Comparison of ENCODE assay signal across 1 cellular context in genomic region chr3:11642455-11643162, GRCh38.
TF ChIP-seq lines count a peak whose summit lies in the region.

No MANE protein-coding gene starts in this region.

TF ChIP-seq in HepG2, 621 proteins besides CTCF, POLR2A, EP300 and RAD21 (continued from another document and continues in another):
- TF ChIP-seq STAT6 (CRISPR knock-in tag; IDR thresholded peaks at IDR 0.05; ENCODE audit: borderline replicate concordance) (0 out of 2 replicates have a peak, but pooled peaks have one; percentile 44), BATF2 (CRISPR knock-in tag; IDR thresholded peaks at IDR 0.05) (no peak), ZNF792 (CRISPR knock-in tag; IDR thresholded peaks at IDR 0.05) (0 out of 2 replicates have a peak, but pooled peaks have one; percentile 48), ZNF816 (CRISPR knock-in tag; IDR thresholded peaks at IDR 0.05; ENCODE audit: borderline replicate concordance) (no peak), KDM5B (CRISPR knock-in tag; IDR thresholded peaks at IDR 0.05; ENCODE audit: borderline replicate concordance) (peak; percentile 91), ZNF691 (CRISPR knock-in tag; IDR thresholded peaks at IDR 0.05; ENCODE audit: borderline replicate concordance, low read depth) (peak; percentile 57; the same call in 1 of the 2 replicates), TARDBP (CRISPR knock-in tag; IDR thresholded peaks at IDR 0.05) (peak; percentile 24; the same call in 1 of the 2 replicates), SOX6 (IDR thresholded peaks at IDR 0.05) (no peak), SOX6 (CRISPR knock-in tag; IDR thresholded peaks at IDR 0.05) (peak; percentile 77; the same call in 1 of the 2 replicates), CBX2 (IDR thresholded peaks at IDR 0.05; ENCODE audit: low read depth, low read length) (no peak), CBX2 (CRISPR knock-in tag; IDR thresholded peaks at IDR 0.05; ENCODE audit: low read depth) (no peak), CBX5 (CRISPR knock-in tag; IDR thresholded peaks at IDR 0.05; ENCODE audit: borderline replicate concordance) (0 out of 2 replicates have a peak, but pooled peaks have one; percentile 25), ZKSCAN5 (CRISPR knock-in tag; IDR thresholded peaks at IDR 0.05) (no peak), CBFB (CRISPR knock-in tag; IDR thresholded peaks at IDR 0.05) (no peak), ZBTB40 (IDR thresholded peaks at IDR 0.05) (no peak), ZBTB40 (CRISPR knock-in tag; IDR thresholded peaks at IDR 0.05) (peak; percentile 64; the same call in 1 of the 2 replicates), NR2C2 (CRISPR knock-in tag; IDR thresholded peaks at IDR 0.05; ENCODE audit: borderline replicate concordance) (0 out of 2 replicates have a peak, but pooled peaks have one; percentile 22)
- TF ChIP-seq, protein P1, sequence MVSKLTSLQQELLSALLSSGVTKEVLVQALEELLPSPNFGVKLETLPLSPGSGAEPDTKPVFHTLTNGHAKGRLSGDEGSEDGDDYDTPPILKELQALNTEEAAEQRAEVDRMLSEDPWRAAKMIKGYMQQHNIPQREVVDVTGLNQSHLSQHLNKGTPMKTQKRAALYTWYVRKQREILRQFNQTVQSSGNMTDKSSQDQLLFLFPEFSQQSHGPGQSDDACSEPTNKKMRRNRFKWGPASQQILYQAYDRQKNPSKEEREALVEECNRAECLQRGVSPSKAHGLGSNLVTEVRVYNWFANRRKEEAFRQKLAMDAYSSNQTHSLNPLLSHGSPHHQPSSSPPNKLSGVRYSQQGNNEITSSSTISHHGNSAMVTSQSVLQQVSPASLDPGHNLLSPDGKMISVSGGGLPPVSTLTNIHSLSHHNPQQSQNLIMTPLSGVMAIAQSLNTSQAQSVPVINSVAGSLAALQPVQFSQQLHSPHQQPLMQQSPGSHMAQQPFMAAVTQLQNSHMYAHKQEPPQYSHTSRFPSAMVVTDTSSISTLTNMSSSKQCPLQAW (CRISPR knock-in tag; IDR thresholded peaks at IDR 0.05), result peak; percentile 43; the same call in 1 of the 2 replicates
- TF ChIP-seq, protein P2, sequence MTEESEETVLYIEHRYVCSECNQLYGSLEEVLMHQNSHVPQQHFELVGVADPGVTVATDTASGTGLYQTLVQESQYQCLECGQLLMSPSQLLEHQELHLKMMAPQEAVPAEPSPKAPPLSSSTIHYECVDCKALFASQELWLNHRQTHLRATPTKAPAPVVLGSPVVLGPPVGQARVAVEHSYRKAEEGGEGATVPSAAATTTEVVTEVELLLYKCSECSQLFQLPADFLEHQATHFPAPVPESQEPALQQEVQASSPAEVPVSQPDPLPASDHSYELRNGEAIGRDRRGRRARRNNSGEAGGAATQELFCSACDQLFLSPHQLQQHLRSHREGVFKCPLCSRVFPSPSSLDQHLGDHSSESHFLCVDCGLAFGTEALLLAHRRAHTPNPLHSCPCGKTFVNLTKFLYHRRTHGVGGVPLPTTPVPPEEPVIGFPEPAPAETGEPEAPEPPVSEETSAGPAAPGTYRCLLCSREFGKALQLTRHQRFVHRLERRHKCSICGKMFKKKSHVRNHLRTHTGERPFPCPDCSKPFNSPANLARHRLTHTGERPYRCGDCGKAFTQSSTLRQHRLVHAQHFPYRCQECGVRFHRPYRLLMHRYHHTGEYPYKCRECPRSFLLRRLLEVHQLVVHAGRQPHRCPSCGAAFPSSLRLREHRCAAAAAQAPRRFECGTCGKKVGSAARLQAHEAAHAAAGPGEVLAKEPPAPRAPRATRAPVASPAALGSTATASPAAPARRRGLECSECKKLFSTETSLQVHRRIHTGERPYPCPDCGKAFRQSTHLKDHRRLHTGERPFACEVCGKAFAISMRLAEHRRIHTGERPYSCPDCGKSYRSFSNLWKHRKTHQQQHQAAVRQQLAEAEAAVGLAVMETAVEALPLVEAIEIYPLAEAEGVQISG (CRISPR knock-in tag; IDR thresholded peaks at IDR 0.05), result peak; percentile 54; the same call in 1 of the 2 replicates
- TF ChIP-seq, protein P3, sequence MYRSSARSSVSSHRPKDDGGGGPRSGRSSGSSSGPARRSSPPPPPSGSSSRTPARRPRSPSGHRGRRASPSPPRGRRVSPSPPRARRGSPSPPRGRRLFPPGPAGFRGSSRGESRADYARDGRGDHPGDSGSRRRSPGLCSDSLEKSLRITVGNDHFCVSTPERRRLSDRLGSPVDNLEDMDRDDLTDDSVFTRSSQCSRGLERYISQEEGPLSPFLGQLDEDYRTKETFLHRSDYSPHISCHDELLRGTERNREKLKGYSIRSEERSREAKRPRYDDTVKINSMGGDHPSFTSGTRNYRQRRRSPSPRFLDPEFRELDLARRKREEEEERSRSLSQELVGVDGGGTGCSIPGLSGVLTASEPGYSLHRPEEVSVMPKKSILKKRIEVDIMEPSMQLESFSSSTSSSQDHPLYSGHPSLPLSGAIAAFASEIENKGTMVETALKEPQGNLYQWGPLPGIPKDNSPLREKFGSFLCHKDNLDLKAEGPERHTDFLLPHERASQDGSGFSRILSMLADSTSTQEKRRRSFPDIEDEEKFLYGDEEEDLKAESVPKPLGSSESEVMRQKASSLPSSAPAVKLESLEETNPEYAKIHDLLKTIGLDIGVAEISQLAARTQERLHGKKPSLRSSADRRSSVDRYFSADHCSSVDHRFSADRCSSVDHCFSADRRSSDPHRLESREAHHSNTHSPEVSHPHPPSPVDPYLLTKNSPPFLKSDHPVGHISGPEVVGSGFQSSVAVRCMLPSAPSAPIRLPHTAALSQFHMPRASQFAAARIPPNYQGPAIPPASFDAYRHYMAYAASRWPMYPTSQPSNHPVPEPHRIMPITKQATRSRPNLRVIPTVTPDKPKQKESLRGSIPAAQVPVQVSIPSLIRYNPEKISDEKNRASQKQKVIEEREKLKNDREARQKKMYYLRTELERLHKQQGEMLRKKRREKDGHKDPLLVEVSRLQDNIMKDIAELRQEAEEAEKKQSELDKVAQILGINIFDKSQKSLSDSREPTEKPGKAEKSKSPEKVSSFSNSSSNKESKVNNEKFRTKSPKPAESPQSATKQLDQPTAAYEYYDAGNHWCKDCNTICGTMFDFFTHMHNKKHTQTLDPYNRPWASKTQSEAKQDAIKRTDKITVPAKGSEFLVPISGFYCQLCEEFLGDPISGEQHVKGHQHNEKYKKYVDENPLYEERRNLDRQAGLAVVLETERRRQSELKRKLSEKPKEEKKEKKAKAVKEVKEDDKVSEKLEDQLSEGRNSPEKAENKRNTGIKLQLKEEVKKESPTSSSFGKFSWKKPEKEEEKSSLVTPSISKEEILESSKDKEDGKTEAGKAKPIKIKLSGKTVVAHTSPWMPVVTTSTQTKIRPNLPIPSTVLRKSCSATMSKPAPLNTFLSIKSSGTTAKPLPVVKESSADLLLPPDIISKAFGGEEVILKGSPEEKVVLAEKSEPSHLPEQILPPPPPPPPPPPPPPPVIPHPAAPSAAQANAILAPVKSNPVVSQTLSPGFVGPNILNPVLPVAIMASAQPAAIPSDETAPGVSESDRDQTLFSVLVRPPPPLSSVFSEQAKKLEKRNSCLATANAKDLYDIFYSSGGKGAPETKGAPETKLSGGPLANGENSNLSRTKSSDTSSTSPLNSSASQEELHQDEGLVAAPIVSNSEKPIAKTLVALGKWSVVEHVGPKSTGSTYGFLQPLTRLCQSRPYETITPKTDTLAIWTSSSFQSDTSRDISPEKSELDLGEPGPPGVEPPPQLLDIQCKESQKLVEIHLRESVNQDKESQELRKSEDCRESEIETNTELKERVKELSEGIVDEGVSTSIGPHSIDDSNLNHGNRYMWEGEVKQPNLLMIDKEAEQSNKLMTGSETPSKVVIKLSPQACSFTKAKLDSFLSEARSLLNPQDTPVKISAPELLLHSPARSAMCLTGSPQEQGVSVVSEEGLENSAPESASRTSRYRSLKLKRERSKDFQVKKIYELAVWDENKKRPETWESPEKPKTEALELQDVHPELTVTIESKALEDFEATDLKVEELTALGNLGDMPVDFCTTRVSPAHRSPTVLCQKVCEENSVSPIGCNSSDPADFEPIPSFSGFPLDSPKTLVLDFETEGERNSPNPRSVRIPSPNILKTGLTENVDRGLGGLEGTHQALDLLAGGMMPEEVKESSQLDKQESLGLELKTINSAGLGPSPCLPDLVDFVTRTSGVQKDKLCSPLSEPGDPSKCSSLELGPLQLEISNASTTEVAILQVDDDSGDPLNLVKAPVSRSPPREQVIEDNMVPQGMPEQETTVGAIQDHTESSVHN (CRISPR knock-in tag; IDR thresholded peaks at IDR 0.05), result no peak
